ENCODE assay signal across 9 cellular contexts in the genomic region with DNA sequence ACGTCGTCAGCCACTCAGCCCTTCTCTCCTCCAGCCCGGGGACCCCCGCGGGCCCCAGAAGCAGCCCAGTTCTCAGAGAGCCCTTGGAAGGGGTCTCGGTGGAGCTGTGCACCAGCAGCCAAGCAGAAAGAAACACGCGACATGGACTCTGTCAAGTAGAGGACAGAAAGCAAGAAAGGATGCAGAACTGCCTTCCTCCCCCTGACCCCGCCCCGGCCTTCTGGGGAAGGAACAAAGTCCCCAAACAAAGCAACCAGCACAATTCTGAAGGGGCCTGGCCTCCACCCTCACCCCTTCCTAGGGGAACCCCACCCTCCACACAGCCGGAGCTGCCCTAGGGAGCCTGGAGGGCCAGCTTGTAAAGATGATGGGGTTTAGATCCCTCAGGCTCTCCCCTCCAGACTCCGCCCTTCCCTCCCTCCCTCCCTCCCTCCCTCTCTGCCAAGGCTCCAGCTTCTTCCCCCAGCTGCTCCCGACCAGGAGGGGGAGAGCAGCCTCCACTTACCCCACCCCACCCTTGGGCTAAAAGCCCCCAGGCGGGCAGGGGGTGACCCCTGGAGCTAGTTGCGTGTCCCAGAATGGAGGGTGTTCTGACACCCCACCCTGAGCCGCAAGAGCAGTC. TPM values are rescaled to one million over a fixed set of nuclear protein-coding genes. Genes with fewer than 3 reads are reported as not detected.
DNase-seq lines count a peak whose midpoint lies in the region; ATAC-seq, FAIRE-seq and TF ChIP-seq lines count a peak whose summit lies in the region.
"Had no signal": no experiment of that assay in that cellular context is flagged by ENCODE, and none has a peak within 500 bp of the region (broad histone marks: within the 10 kb centered on the region; RNA-seq: fewer than 3 reads in every experiment).

No MANE protein-coding gene starts in this region.

- no peaks in the 10 kb centered on the region for H3K27me3 ChIP-seq in left ventricle myocardium inferior (ENCODE audit: low read depth)
- no peaks in the 10 kb centered on the region for H3K27me3 ChIP-seq in SU-DHL-6 (ENCODE audit: low read length)
- H3K27me3 ChIP-seq in uterus = no peaks in the 10 kb centered on the region
- peaks cover 0 to 2% of the 10 kb centered on the region in 2 donors for H3K27me3 ChIP-seq in small intestine (ENCODE audit: control insufficient read depth in 2 of 2, insufficient read depth in 2 of 2, low read length in 2 of 2)

- no peak overlapping the region for H2AFZ ChIP-seq in SU-DHL-6 (ENCODE audit: low read depth, low read length, severe bottlenecking)

- no peak for TF ChIP-seq CTCF in left ventricle myocardium inferior (IDR thresholded peaks at IDR 0.05; ENCODE audit: borderline replicate concordance)
- TF ChIP-seq CTCF in SU-DHL-6 (IDR thresholded peaks at IDR 0.05; ENCODE audit: insufficient read depth, low read length, poor library complexity, severe bottlenecking) = no peak
- no peak for TF ChIP-seq CTCF in uterus (IDR thresholded peaks at IDR 0.05)

- WGBS in small intestine, 3 donors = 38 to 58% (median 43%) methylated on average over 14 to 16 of the region's 16 CpGs

- no peak for ATAC-seq in HG02759 (IDR thresholded peaks at IDR 0.05; ENCODE audit: unreplicated experiment)

- intact Hi-C loops in left ventricle myocardium inferior (cut with micrococcal nuclease) (loop anchor here (5.0 kb wide), 1 partner anchor 113 kb away; no protein-coding TSS in a partner anchor), cardiac septum (cut with DNase I) (loop anchor here (1.0 kb wide), 1 partner anchor 117 kb away; no protein-coding TSS in a partner anchor), uterus (cut with DNase I; ENCODE audit: low total_unique reads) (loop anchor here (5.0 kb wide), 1 partner anchor 118 kb away; no protein-coding TSS in a partner anchor)

- peak overlapping the region; percentile 70 for H3K4me3 ChIP-seq in left ventricle myocardium inferior
- H3K4me3 ChIP-seq in SU-DHL-6 (ENCODE audit: insufficient read depth, low read length, poor library complexity, severe bottlenecking) = no peak overlapping the region
- no peak overlapping the region for H3K4me3 ChIP-seq in uterus
- H3K4me3 ChIP-seq in small intestine (ENCODE audit: low read depth in 1 of 2, low read length in 2 of 2) = no peak overlapping the region

- no peak for TF ChIP-seq POLR2A in uterus (IDR thresholded peaks at IDR 0.05)

- H3F3A ChIP-seq in SU-DHL-6 (ENCODE audit: insufficient read depth) = peaks cover 7% of the 10 kb centered on the region

- H4K20me1 ChIP-seq in SU-DHL-6 (ENCODE audit: low read depth, low read length) = no peaks in the 10 kb centered on the region

- H3K9me2 ChIP-seq in SU-DHL-6 (replicated peaks; ENCODE audit: insufficient read depth, low read length) = no peaks in the 10 kb centered on the region

- no peaks in the 10 kb centered on the region for H3K79me2 ChIP-seq in SU-DHL-6 (ENCODE audit: insufficient read depth, low read length)

- peaks cover 19% of the 10 kb centered on the region for H3K36me3 ChIP-seq in left ventricle myocardium inferior
- H3K36me3 ChIP-seq in SU-DHL-6 (ENCODE audit: low read length) = peaks cover 7% of the 10 kb centered on the region
- no peaks in the 10 kb centered on the region for H3K36me3 ChIP-seq in uterus
- no peaks in the 10 kb centered on the region for H3K36me3 ChIP-seq in small intestine (ENCODE audit: control insufficient read depth in 2 of 2, insufficient read depth in 2 of 2, low read length in 2 of 2)

- H3K9ac ChIP-seq in SU-DHL-6 (ENCODE audit: low read length) = no peak overlapping the region

- H3K4me2 ChIP-seq in SU-DHL-6 (ENCODE audit: low read depth, low read length, poor library complexity, severe bottlenecking) = peak overlapping the region; percentile 44

- DNase-seq in left ventricle myocardium inferior (no peak), cardiac septum (ENCODE audit: low spot score) (no peak), iPS-NIHi7 (ENCODE audit: extremely low spot score) (peak; percentile 68), uterus (no peak), small intestine (no peak), NK-92 (lab: John Stamatoyannopoulos, UW; ENCODE audit: unreplicated experiment) (no peak)
- DNase-seq: NCI-H2081 treated with DMSO at 0.1 percent for 48 hours had no signal

- H3K27ac ChIP-seq in left ventricle myocardium inferior (replicated peaks) (peak overlapping the region; percentile 97), SU-DHL-6 (ENCODE audit: low read depth, low read length) (no peak overlapping the region), uterus (peak overlapping the region; percentile 87 to 93), small intestine (ENCODE audit: low read depth in 1 of 2, low read length in 1 of 2) (no peak overlapping the region)

- H3K9me3 ChIP-seq in left ventricle myocardium inferior (replicated peaks) = no peaks in the 10 kb centered on the region
- no peaks in the 10 kb centered on the region for H3K9me3 ChIP-seq in SU-DHL-6 (ENCODE audit: insufficient read depth, low read length)
- no peaks in the 10 kb centered on the region for H3K9me3 ChIP-seq in uterus
- no peaks in the 10 kb centered on the region for H3K9me3 ChIP-seq in small intestine (ENCODE audit: control insufficient read depth, low read depth)

- no peak for FAIRE-seq in small intestine (lab: Jason Lieb, UNC)

- H3K4me1 ChIP-seq in left ventricle myocardium inferior = peaks cover 94% of the 10 kb centered on the region
- peaks cover 23 to 56% of the 10 kb centered on the region in 2 donors for H3K4me1 ChIP-seq in uterus
- peaks cover 2 to 10% of the 10 kb centered on the region in 2 donors for H3K4me1 ChIP-seq in small intestine (ENCODE audit: control insufficient read depth in 2 of 2, insufficient read depth in 1 of 2, low read depth in 1 of 2, low read length in 1 of 2)

RNA-seq across cellular contexts. Expression of a gene that starts 7.8 kb away (rescaled TPM):
- total RNA-seq in left ventricle myocardium inferior (6.3 TPM), cardiac septum (9.4 TPM), uterus (10 to 100 TPM in 3 of 4 donors, 1 to 10 TPM in 1; 2.6 to 15.5 (median 11.1) TPM)
- 1 to 10 TPM in 2 of 3 donors, under 1 TPM in 1; 0.67 to 8.9 (median 3.2) TPM for polyA plus RNA-seq in small intestine

RNA-seq across cellular contexts. Expression of a gene that starts 21.7 kb away (rescaled TPM):
- total RNA-seq in left ventricle myocardium inferior = 19.6 TPM
- 17.5 TPM for total RNA-seq in cardiac septum
- 10 to 100 TPM; 23.2 to 99.4 (median 33.6) TPM for total RNA-seq in uterus
- 10 to 100 TPM; 18.6 to 37.5 (median 26.8) TPM for polyA plus RNA-seq in small intestine

RNA-seq across cellular contexts. Expression of a gene that starts 23.2 kb away (rescaled TPM):
- 35.4 TPM for total RNA-seq in left ventricle myocardium inferior
- 33.8 TPM for total RNA-seq in cardiac septum
- 10 to 100 TPM; 13.4 to 28.1 (median 15.8) TPM for total RNA-seq in uterus
- polyA plus RNA-seq in small intestine = 10 to 100 TPM in 2 of 3 donors, 1 to 10 TPM in 1; 7.6 to 51.6 (median 14.3) TPM

RNA-seq across cellular contexts. Expression of a gene that starts 55.3 kb away (rescaled TPM):
- total RNA-seq in left ventricle myocardium inferior (39.2 TPM), cardiac septum (25.7 TPM), uterus (10 to 100 TPM; 42.2 to 72.1 (median 44.8) TPM)
- 100 to 1,000 TPM; 123 to 162 (median 153) TPM for polyA plus RNA-seq in small intestine

RNA-seq across cellular contexts. Expression of a gene that starts 55.3 kb away (rescaled TPM):
- total RNA-seq in left ventricle myocardium inferior (17.3 TPM), cardiac septum (28.4 TPM), uterus (100 to 1,000 TPM in 1 of 4 donors, 10 to 100 TPM in 3; 15.1 to 108 (median 66.7) TPM)
- polyA plus RNA-seq in small intestine = 100 to 1,000 TPM in 1 of 3 donors, 10 to 100 TPM in 2; 67.5 to 130 (median 82.1) TPM

Comparison
In these comparisons a context has a peak if more than half of its experiments do, and no peak if none do; other contexts are left out.
1. H3K27ac ChIP-seq: peak in left ventricle myocardium inferior (single experiment) and uterus (2 of 2); none in SU-DHL-6 (single experiment) and small intestine (0 of 2).